In the genomic region with DNA sequence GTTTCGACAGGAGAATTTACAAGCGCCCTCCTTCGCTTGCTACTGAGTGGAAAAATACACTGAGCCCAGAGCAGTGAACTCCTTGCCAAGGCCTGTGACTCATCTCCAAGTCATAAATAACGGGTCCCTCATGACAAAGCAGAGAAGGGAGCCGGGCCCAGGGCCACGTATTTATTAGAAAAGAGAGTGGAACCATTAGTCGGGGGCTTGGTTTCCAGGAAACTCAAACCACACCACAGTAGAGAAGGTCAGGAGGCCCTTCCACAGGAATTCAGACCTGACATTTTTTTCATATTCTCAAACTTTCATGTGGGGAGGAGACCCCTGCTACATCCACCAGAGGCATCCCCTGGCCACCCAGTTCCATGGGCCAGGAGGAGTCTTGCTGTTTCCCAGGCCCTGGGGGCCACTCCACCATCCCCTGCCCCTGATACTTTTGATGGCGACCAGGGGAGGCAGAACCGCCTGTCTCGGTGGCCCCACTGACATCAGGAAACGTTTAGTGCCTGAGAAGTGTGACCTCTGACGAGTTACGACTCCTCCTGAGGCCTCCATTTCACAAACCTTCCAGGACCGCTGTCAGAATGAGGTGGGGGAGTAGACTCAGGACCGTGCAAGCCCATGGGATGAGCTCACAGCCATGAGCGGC, we compare ENCODE assay signal across 9 cellular contexts.
A peak's percentile ranks its signal among the peaks of the same experiment; 100 is the strongest.
DNase-seq lines count a peak whose midpoint lies in the region; ATAC-seq and TF ChIP-seq lines count a peak whose summit lies in the region.
"Had no signal": no experiment of that assay in that cellular context is flagged by ENCODE, and none has a peak within 500 bp of the region (broad histone marks: within the 10 kb centered on the region; RNA-seq: fewer than 3 reads in every experiment).

No MANE protein-coding gene starts in this region.

- no peak for TF ChIP-seq CTCF in GM13976 (IDR thresholded peaks at IDR 0.05; ENCODE audit: borderline replicate concordance, control extremely low read depth, extremely low read depth, insufficient read depth, missing control alignments)

- H3K4me1 Mint-ChIP-seq in activated T-cell treated with anti-CD3 and anti-CD28 coated beads, Interleukin-2, amount 50 U/mL, for 24 hours (ENCODE audit: low read depth) = no peaks in the 10 kb centered on the region

- H3K9me3 Mint-ChIP-seq in activated T-cell treated with anti-CD3 and anti-CD28 coated beads, Interleukin-2, amount 50 U/mL, for 24 hours = no peaks in the 10 kb centered on the region

- H3K27ac Mint-ChIP-seq in activated T-cell treated with anti-CD3 and anti-CD28 coated beads, Interleukin-2, amount 50 U/mL, for 24 hours = no peak overlapping the region

- peaks cover 8% of the 10 kb centered on the region for H3K27me3 Mint-ChIP-seq in activated T-cell treated with anti-CD3 and anti-CD28 coated beads, Interleukin-2, amount 50 U/mL, for 24 hours

- ATAC-seq in sciatic nerve (peak; percentile 94), HG02798 (IDR thresholded peaks at IDR 0.05; ENCODE audit: poor library complexity, unreplicated experiment) (no peak)

- DNase-seq in G401 (ENCODE audit: low spot score) (peak; percentile 27), SW480 (ENCODE audit: low spot score) (peak; percentile 72), head of caudate nucleus (peak in 33 of 42 donors; percentile 13 to 83 (median 46)), sciatic nerve (ENCODE audit: low spot score) (peak; percentile 85), GM13976 (ENCODE audit: low spot score) (no peak), NCI-H2227 treated with DMSO at 0.1 percent for 48 hours (lab: John Stamatoyannopoulos, UW) (no peak)
- no peak for DNase-seq in activated T-cell treated with anti-CD3 and anti-CD28 coated beads, Interleukin-2, amount 50 U/mL, for 24 hours
- DNase-seq: NCI-H2029 had no signal

- in situ Hi-C loops in G401 (cut with HindIII; ENCODE audit: low sequenced_read_pairs) = no loop called here
- in situ Hi-C loops in GM13976 (cut with MboI; ENCODE audit: low sequenced_read_pairs, unreplicated experiment) = no loop called here

- intact Hi-C loops in head of caudate nucleus (cut with DNase I) = no loop called here
- intact Hi-C loops in sciatic nerve (cut with DNase I) = no loop called here

- no peaks in the 10 kb centered on the region for H3K36me3 Mint-ChIP-seq in activated T-cell treated with anti-CD3 and anti-CD28 coated beads, Interleukin-2, amount 50 U/mL, for 24 hours (ENCODE audit: low read depth)

- no peak overlapping the region for H3K4me3 Mint-ChIP-seq in activated T-cell treated with anti-CD3 and anti-CD28 coated beads, Interleukin-2, amount 50 U/mL, for 24 hours

Comparison
In these comparisons a context has a peak if more than half of its experiments do, and no peak if none do; other contexts are left out.
1. DNase-seq: peak in G401 (single experiment), SW480 (single experiment), head of caudate nucleus (33 of 42) and sciatic nerve (single experiment); none in GM13976 (single experiment), activated T-cell treated with anti-CD3 and anti-CD28 coated beads, Interleukin-2, amount 50 U/mL, for 24 hours (single experiment) and NCI-H2227 treated with DMSO at 0.1 percent for 48 hours (single experiment).